ENCODE assay signal across 9 cellular contexts in the genomic region with DNA sequence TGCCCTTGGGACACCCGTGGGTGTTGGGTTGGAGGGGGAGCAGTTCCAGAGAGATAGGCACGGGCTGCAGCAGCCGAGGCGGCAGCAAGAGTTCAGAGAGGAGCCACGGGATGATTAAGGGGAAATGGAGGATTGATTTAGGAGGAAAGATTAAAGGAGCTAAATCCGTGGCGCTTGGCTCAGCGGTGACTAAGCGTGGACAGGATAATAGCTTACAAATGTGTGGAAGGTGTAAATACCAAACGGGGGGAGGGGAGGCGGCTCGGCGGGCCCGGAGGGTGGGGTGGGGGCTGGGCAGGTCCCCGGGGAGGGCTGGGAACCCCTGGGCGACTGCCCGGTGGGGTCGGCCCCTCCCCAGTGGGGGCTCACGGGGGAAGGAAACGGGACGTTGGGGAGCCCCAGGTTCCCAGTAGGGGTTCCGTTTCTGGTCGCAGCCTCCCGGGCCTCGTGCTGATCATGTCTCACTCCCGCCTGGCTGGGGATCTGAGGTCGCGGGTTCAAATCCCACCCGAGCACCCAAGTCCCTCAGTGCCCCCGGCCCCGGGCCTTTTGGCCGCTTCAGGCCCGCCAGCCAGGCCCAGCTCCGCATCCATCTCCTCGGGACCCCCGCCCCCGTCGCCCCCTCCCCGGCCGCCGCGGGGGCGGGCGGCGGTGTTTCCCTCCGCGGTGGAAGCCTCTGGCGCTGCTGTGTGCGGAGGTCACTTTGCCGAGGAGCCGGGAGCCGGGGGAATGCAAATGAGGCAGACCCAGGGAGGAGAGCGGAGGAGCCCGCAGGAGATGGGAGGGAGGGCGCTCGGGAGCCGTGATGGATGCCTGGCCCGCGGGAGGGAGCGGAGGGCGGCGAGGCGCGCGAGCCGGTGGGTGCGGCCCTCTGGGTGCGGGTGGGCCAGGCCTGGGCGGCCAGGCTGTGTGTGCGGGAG. TPM values are rescaled to one million over a fixed set of nuclear protein-coding genes. Genes with fewer than 3 reads are reported as not detected.
DNase-seq lines count a peak whose midpoint lies in the region; ATAC-seq, FAIRE-seq and TF ChIP-seq lines count a peak whose summit lies in the region.
"Had no signal": no experiment of that assay in that cellular context is flagged by ENCODE, and none has a peak within 500 bp of the region (broad histone marks: within the 10 kb centered on the region; RNA-seq: fewer than 3 reads in every experiment).

No MANE protein-coding gene starts in this region.

- ATAC-seq in pancreas (peak; percentile 25 to 34 (median 30)), GM18502 (IDR thresholded peaks at IDR 0.05; ENCODE audit: poor library complexity, unreplicated experiment) (no peak)

- H3K4me1 ChIP-seq in esophagus squamous epithelium (peaks cover 17 to 30% (median 21%) of the 10 kb centered on the region in 3 donors), pancreas (no peaks in the 10 kb centered on the region)

- FAIRE-seq in pancreas (lab: Jason Lieb, UNC) = no peak

- peak; percentile 21 for DNase-seq in DMS53 treated with DMSO at 0.1 percent for 48 hours (lab: John Stamatoyannopoulos, UW; ENCODE audit: unreplicated experiment)
- peak; percentile 54 for DNase-seq in NCI-H748 (lab: John Stamatoyannopoulos, UW; ENCODE audit: unreplicated experiment)
- no peak for DNase-seq in esophagus squamous epithelium (lab: John Stamatoyannopoulos, UW)
- DNase-seq in pancreas = peak in 2 of 6 donors; percentile 65 to 66
- no peak for DNase-seq in activated CD4-positive, alpha-beta T cell treated with anti-CD3 and anti-CD28 coated beads for 1 hour
- no peak for DNase-seq in activated CD8-positive, alpha-beta memory T cell treated with anti-CD3 and anti-CD28 coated beads, Interleukin-2, amount 50 U/mL, for 4 hours
- no peak for DNase-seq in SKM-1 treated with dmso at 0.1 percent for 144 hours (lab: John Stamatoyannopoulos, UW; ENCODE audit: unreplicated experiment)
- DNase-seq: activated naive CD4-positive, alpha-beta T cell had no signal

- H3K36me3 ChIP-seq in esophagus squamous epithelium (no peaks in the 10 kb centered on the region), pancreas (no peaks in the 10 kb centered on the region)

- WGBS in esophagus squamous epithelium, 2 donors = 3 to 4% methylated on average over 10 to 18 of the region's 70 CpGs
- 5% methylated on average over 45 to 70 of the region's 70 CpGs for WGBS in pancreas, 2 donors

- H3K27me3 ChIP-seq in esophagus squamous epithelium (peaks cover 5 to 100% (median 7%) of the 10 kb centered on the region in 4 donors), pancreas (peaks cover 0 to 19% (median 0%) of the 10 kb centered on the region in 4 donors)

- no peak for TF ChIP-seq POLR2A in esophagus squamous epithelium (IDR thresholded peaks at IDR 0.05)

- H3K4me3 ChIP-seq in esophagus squamous epithelium (peak overlapping the region in 3 of 4 donors; percentile 5 to 55 (median 33)), pancreas (peak overlapping the region in 1 of 4 donors; percentile 2)

- H3K9me3 ChIP-seq in esophagus squamous epithelium = no peaks in the 10 kb centered on the region
- no peaks in the 10 kb centered on the region for H3K9me3 ChIP-seq in pancreas

- intact Hi-C loops in esophagus squamous epithelium (cut with DNase I) = loop anchor here (5.0 kb wide), 1 partner anchor 45 kb away; no protein-coding TSS in a partner anchor
- intact Hi-C loops in pancreas (cut with DNase I) = no loop called here

- peak overlapping the region in 3 of 4 donors; percentile 30 to 58 (median 45) for H3K27ac ChIP-seq in esophagus squamous epithelium
- no peak overlapping the region for H3K27ac ChIP-seq in pancreas

- TF ChIP-seq CTCF in esophagus squamous epithelium (IDR thresholded peaks at IDR 0.05) = no peak
- no peak for TF ChIP-seq CTCF in pancreas (IDR thresholded peaks at IDR 0.05)

RNA-seq across cellular contexts. Expression of a gene that starts 8.1 kb away (rescaled TPM):
- total RNA-seq in esophagus squamous epithelium = not detected
- total RNA-seq in pancreas = under 1 TPM in 2 of 6 donors, not detected in 4; 0.04 to 0.09 TPM
- under 1 TPM; 0.27 to 0.38 TPM for polyA plus RNA-seq in pancreas

RNA-seq across cellular contexts. Expression of a gene that starts 21.2 kb away (rescaled TPM):
- total RNA-seq in esophagus squamous epithelium = 10 to 100 TPM; 40.4 to 56.6 (median 52.6) TPM
- 100 to 1,000 TPM in 1 of 6 donors, 10 to 100 TPM in 5; 55.1 to 105 (median 68.5) TPM for total RNA-seq in pancreas
- 10 to 100 TPM; 63.4 to 83.3 TPM for polyA plus RNA-seq in pancreas

RNA-seq across cellular contexts. Expression of a gene that starts 21.5 kb away (rescaled TPM):
- under 1 TPM; 0.62 to 0.87 (median 0.78) TPM for total RNA-seq in esophagus squamous epithelium
- total RNA-seq in pancreas = 1 to 10 TPM; 2.6 to 7.1 (median 5.1) TPM
- 10 to 100 TPM in 1 of 2 donors, 1 to 10 TPM in 1; 9.0 to 13.3 TPM for polyA plus RNA-seq in pancreas

RNA-seq across cellular contexts. Expression of a gene that starts 23.7 kb away (rescaled TPM):
- total RNA-seq in esophagus squamous epithelium = 10 to 100 TPM; 18.1 to 31.1 (median 26.4) TPM
- 10 to 100 TPM; 24.4 to 40.6 (median 33.6) TPM for total RNA-seq in pancreas
- 10 to 100 TPM; 88.7 to 90.8 TPM for polyA plus RNA-seq in pancreas

RNA-seq across cellular contexts. Expression of a gene that starts 49.0 kb away (rescaled TPM):
- total RNA-seq in esophagus squamous epithelium = 10 to 100 TPM in 3 of 4 donors, 1 to 10 TPM in 1; 7.0 to 38.9 (median 16.0) TPM
- total RNA-seq in pancreas = 10 to 100 TPM; 54.7 to 94.5 (median 68.2) TPM
- polyA plus RNA-seq in pancreas = 100 to 1,000 TPM; 270 to 332 TPM

Comparison
In these comparisons a context has a peak if more than half of its experiments do, and no peak if none do; other contexts are left out.
1. DNase-seq: peak in DMS53 treated with DMSO at 0.1 percent for 48 hours (single experiment) and NCI-H748 (single experiment); none in esophagus squamous epithelium (single experiment), activated CD4-positive, alpha-beta T cell treated with anti-CD3 and anti-CD28 coated beads for 1 hour (single experiment), activated CD8-positive, alpha-beta memory T cell treated with anti-CD3 and anti-CD28 coated beads, Interleukin-2, amount 50 U/mL, for 4 hours (single experiment) and SKM-1 treated with dmso at 0.1 percent for 144 hours (single experiment).
2. H3K27ac ChIP-seq: peak in esophagus squamous epithelium (3 of 4); none in pancreas (0 of 4).